Comparison of ENCODE assay signal across 9 cellular contexts in genomic region chr2:66481100-66481549, GRCh38. TPM values are rescaled to one million over a fixed set of nuclear protein-coding genes. Genes with fewer than 3 reads are reported as not detected.
DNase-seq lines count a peak whose midpoint lies in the region; TF ChIP-seq lines count a peak whose summit lies in the region.
"Had no signal": no experiment of that assay in that cellular context is flagged by ENCODE, and none has a peak within 500 bp of the region (broad histone marks: within the 10 kb centered on the region; RNA-seq: fewer than 3 reads in every experiment).

No MANE protein-coding gene starts in this region.

- no peaks in the 10 kb centered on the region for H3K79me2 ChIP-seq in mesendoderm (ENCODE audit: control insufficient read depth, insufficient read depth, low read length)

- no peak overlapping the region for H2BK15ac ChIP-seq in mesendoderm (replicated peaks; ENCODE audit: low read depth)

- no peaks in the 10 kb centered on the region for H3K79me1 ChIP-seq in mesendoderm (ENCODE audit: low read length)

- intact Hi-C loops in esophagus squamous epithelium (cut with DNase I), result no loop called here

- H3K4me3 ChIP-seq in NB4 (ENCODE audit: low read depth, low read length), result no peak overlapping the region
- H3K4me3 ChIP-seq in mesendoderm (ENCODE audit: low read length), result no peak overlapping the region
- no peak overlapping the region for H3K4me3 ChIP-seq in esophagus squamous epithelium

- H3K36me3 ChIP-seq in mesendoderm (ENCODE audit: control insufficient read depth, insufficient read depth, low read length), result no peaks in the 10 kb centered on the region
- peaks cover 0 to 80% (median 0%) of the 10 kb centered on the region in 3 donors for H3K36me3 ChIP-seq in esophagus squamous epithelium

- no CpG with 5 or more reads among the region's 2 CpGs for WGBS in mesendoderm (ENCODE audit: extremely low coverage, insufficient coverage, low lambda C conversion rate)
- 43 to 66% methylated on average over 2 of the region's 2 CpGs for WGBS in esophagus squamous epithelium, 2 donors

- no peaks in the 10 kb centered on the region for H3K9me3 ChIP-seq in esophagus squamous epithelium

- H3K4me2 ChIP-seq in mesendoderm (ENCODE audit: low read length), result no peak overlapping the region

- H3K23ac ChIP-seq in mesendoderm (ENCODE audit: low read length), result no peak overlapping the region

- H3K4me1 ChIP-seq in mesendoderm (ENCODE audit: control insufficient read depth, low read depth, low read length) (no peaks in the 10 kb centered on the region), esophagus squamous epithelium (peaks cover 3 to 53% (median 15%) of the 10 kb centered on the region in 3 donors)

- H3K9ac ChIP-seq in mesendoderm (ENCODE audit: low read length), result no peak overlapping the region

- TF ChIP-seq POLR2A in NB4 (IDR thresholded peaks at IDR 0.05; ENCODE audit: extremely low read depth, insufficient read length) (no peak), esophagus squamous epithelium (IDR thresholded peaks at IDR 0.05) (no peak)

- H4K5ac ChIP-seq in mesendoderm (ENCODE audit: low read length), result no peak overlapping the region

- H3K27me3 ChIP-seq in mesendoderm (ENCODE audit: insufficient read depth, low read length, poor library complexity), result no peaks in the 10 kb centered on the region
- H3K27me3 ChIP-seq in esophagus squamous epithelium, result no peaks in the 10 kb centered on the region

- no peak overlapping the region for H3K18ac ChIP-seq in mesendoderm (ENCODE audit: low read length)

- H4K8ac ChIP-seq in mesendoderm (ENCODE audit: low read depth, low read length), result no peak overlapping the region

- TF ChIP-seq CTCF in NB4 (IDR thresholded peaks at IDR 0.05; ENCODE audit: low read depth, low read length), result no peak
- TF ChIP-seq CTCF in esophagus squamous epithelium (IDR thresholded peaks at IDR 0.05), result no peak

- no peak overlapping the region for H2AK5ac ChIP-seq in mesendoderm (ENCODE audit: low read length)

- no peak overlapping the region for H3K4ac ChIP-seq in mesendoderm (ENCODE audit: low read depth, low read length)

- H3K27ac ChIP-seq in mesendoderm (ENCODE audit: low read depth, low read length) (no peak overlapping the region), esophagus squamous epithelium (no peak overlapping the region)

- DNase-seq in CD1c-positive myeloid dendritic cell (ENCODE audit: extremely low spot score), result peak; percentile 49
- DNase-seq in NB4 (ENCODE audit: low read depth), result peak; percentile 82
- peak; percentile 52 to 58 for DNase-seq in dermis microvascular lymphatic vessel endothelial cell (ENCODE audit: low read depth in 2 of 2)
- peak; percentile 95 for DNase-seq in mesendoderm
- DNase-seq in NCI-H524 (lab: John Stamatoyannopoulos, UW), result no peak
- no peak for DNase-seq in NCI-H2081 (lab: John Stamatoyannopoulos, UW)
- DNase-seq in NCI-H2081 treated with DMSO at 0.1 percent for 48 hours (lab: John Stamatoyannopoulos, UW), result no peak
- no peak for DNase-seq in esophagus squamous epithelium (lab: John Stamatoyannopoulos, UW)
- DNase-seq: NCI-H1694 treated with DMSO at 0.1 percent for 48 hours had no signal

- no peak overlapping the region for H2BK5ac ChIP-seq in mesendoderm (ENCODE audit: low read length)

- no peak overlapping the region for H3K56ac ChIP-seq in mesendoderm (ENCODE audit: low read length)

- H2BK120ac ChIP-seq in mesendoderm (ENCODE audit: low read depth, low read length), result no peak overlapping the region

RNA-seq across cellular contexts. Expression of gene MEIS1, which starts 46.2 kb away (rescaled TPM):
- total RNA-seq in dermis microvascular lymphatic vessel endothelial cell (3.6 and 5.3 TPM in 2 replicates), esophagus squamous epithelium (10 to 100 TPM; 17.8 to 56.1 (median 28.5) TPM)
- polyA plus RNA-seq in mesendoderm (2013, experiment 1 of 2), result 0.25 TPM
- polyA plus RNA-seq in mesendoderm (2013, experiment 2 of 2), result 0.10 TPM

Comparison
In these comparisons a context has a peak if more than half of its experiments do, and no peak if none do; other contexts are left out.
1. DNase-seq: peak in CD1c-positive myeloid dendritic cell (single experiment), NB4 (single experiment), dermis microvascular lymphatic vessel endothelial cell (2 of 2) and mesendoderm (single experiment); none in NCI-H524 (0 of 2), NCI-H2081 (0 of 2), NCI-H2081 treated with DMSO at 0.1 percent for 48 hours (single experiment) and esophagus squamous epithelium (single experiment).